ENCODE assay signal across 9 cellular contexts in the genomic region with DNA sequence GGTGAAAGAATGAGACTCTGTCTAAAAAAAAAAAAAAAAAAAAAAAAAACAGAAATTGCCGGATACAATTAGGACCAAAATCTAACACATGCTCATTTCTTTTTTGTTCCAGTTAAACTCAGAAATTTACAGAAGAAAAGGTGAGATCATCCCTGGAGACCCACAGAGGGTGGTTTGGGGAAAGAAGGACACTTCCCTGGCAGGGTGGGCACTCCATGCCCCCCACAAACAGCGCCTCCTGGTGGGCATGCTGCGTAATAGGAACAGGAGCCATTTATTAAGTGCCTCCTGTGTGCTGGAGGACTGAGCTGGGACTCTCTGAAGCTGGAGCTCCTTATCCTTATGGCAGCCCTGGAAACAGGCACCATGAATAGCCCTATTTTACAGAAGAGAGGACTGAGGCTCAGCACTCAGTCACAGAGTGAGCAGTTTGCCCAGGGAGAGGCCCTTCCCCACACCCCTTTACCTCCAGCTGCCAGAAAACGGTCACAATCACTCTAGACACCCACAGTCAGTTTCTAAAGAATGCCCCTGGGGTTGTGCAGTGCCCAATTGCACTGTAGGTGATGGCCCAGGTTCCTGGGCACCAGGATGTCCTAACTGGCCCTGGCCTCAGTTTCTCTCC. TPM values are rescaled to one million over a fixed set of nuclear protein-coding genes. Genes with fewer than 3 reads are reported as not detected.
A peak's percentile ranks its signal among the peaks of the same experiment; 100 is the strongest.
DNase-seq lines count a peak whose midpoint lies in the region; ATAC-seq, FAIRE-seq and TF ChIP-seq lines count a peak whose summit lies in the region.
"Had no signal": no experiment of that assay in that cellular context is flagged by ENCODE, and none has a peak within 500 bp of the region (broad histone marks: within the 10 kb centered on the region; RNA-seq: fewer than 3 reads in every experiment).

No MANE protein-coding gene starts in this region.

- H3K14ac ChIP-seq in H1 (ENCODE audit: insufficient read length), result no peak overlapping the region

- FAIRE-seq in H1 (lab: Jason Lieb, UNC), result peak; percentile 39

- intact Hi-C loops in activated CD4-positive, alpha-beta T cell treated with anti-CD3 and anti-CD28 coated beads, Interleukin-2, amount 10 ng/mL, durations not matched to agents 24 days and 14 days (cut with micrococcal nuclease), result no loop called here
- intact Hi-C loops in stomach (cut with DNase I; ENCODE audit: low total_unique reads), result no loop called here

- peaks cover 3% of the 10 kb centered on the region for H3K36me3 Mint-ChIP-seq in activated CD4-positive, alpha-beta T cell treated with anti-CD3 and anti-CD28 coated beads, Interleukin-2, amount 10 ng/mL, durations not matched to agents 24 days and 14 days (ENCODE audit: low read depth)

- CTCF ChIA-PET in H1 (lab: Charles Lee; ENCODE audit: partially characterized antibody), result interaction anchor here (0.5 to 21.2 kb wide), 28 partner anchors 7 to 510 kb away, joined by 3 to 249 read pairs (median 4); a partner anchor contains a TSS

- H3K23ac ChIP-seq in H1 (ENCODE audit: insufficient read length), result no peak overlapping the region

- H2AK5ac ChIP-seq in H1 (ENCODE audit: low read depth, low read length), result no peak overlapping the region

- 38% methylated on average over 4 of the region's 4 CpGs; no CpG with 5 or more reads in 1 of the 2 experiments for WGBS in H1 (ENCODE audit: extremely low coverage in 1 of 2, insufficient coverage in 1 of 2, insufficient read length in 1 of 2, insufficient replicate concordance in 2 of 2, low coverage in 1 of 2, low lambda C conversion rate in 2 of 2, missing lambda C conversion rate in 1 of 2), 2 experiments
- 42 to 55% (median 45%) methylated on average over 4 of the region's 4 CpGs for WGBS in stomach, 5 donors

- no peak overlapping the region for H3K56ac ChIP-seq in H1 (replicated peaks; ENCODE audit: insufficient read length, low read depth, low read length)

- no peak overlapping the region for H4K5ac ChIP-seq in H1 (ENCODE audit: insufficient read length, low read depth, low read length)

- no peak for TF ChIP-seq POLR2A in Peyer's patch (IDR thresholded peaks at IDR 0.05)
- no peak for TF ChIP-seq POLR2A in H1 (IDR thresholded peaks at IDR 0.05; ENCODE audit: control extremely low read depth in 1 of 2, low read depth in 2 of 2, low read length in 2 of 2)
- no peak for TF ChIP-seq POLR2A in stomach (IDR thresholded peaks at IDR 0.05)

- H3K27ac Mint-ChIP-seq in activated CD4-positive, alpha-beta T cell treated with anti-CD3 and anti-CD28 coated beads, Interleukin-2, amount 10 ng/mL, durations not matched to agents 24 days and 14 days, result no peak overlapping the region

- H3K4me1 ChIP-seq in Peyer's patch, result no peaks in the 10 kb centered on the region
- no peaks in the 10 kb centered on the region for H3K4me1 ChIP-seq in H1 (replicated peaks in 1 of 4; ENCODE audit: control insufficient read depth in 3 of 4, insufficient read depth in 4 of 4, low read length in 3 of 4)
- peaks cover 0 to 7% (median 4%) of the 10 kb centered on the region in 4 donors for H3K4me1 ChIP-seq in stomach

- H2BK15ac ChIP-seq in H1 (ENCODE audit: low read length), result no peak overlapping the region

- H3K4me3 Mint-ChIP-seq in activated CD4-positive, alpha-beta T cell treated with anti-CD3 and anti-CD28 coated beads, Interleukin-2, amount 10 ng/mL, durations not matched to agents 24 days and 14 days, result no peak overlapping the region

- POLR2A ChIA-PET in H1 (lab: Charles Lee; ENCODE audit: partially characterized antibody), result interaction anchor here (1.2 to 1.9 kb wide), 5 partner anchors 13 to 288 kb away, joined by 3 to 13 read pairs (median 4); a partner anchor contains a TSS

- no peak overlapping the region for H3K9ac ChIP-seq in H1 (replicated peaks in 1 of 4; ENCODE audit: extremely low read depth in 1 of 4, low read depth in 3 of 4, low read length in 3 of 4)

- H3K27ac ChIP-seq in Peyer's patch (no peak overlapping the region), H1 (ENCODE audit: low read depth, low read length) (no peak overlapping the region), stomach (no peak overlapping the region)

- no peak overlapping the region for H2BK20ac ChIP-seq in H1 (ENCODE audit: low read length)

- H3K79me1 ChIP-seq in H1 (ENCODE audit: low read depth, low read length), result no peaks in the 10 kb centered on the region

- no peaks in the 10 kb centered on the region for H3K23me2 ChIP-seq in H1 (ENCODE audit: low read depth, low read length)

- no peak overlapping the region for H4K91ac ChIP-seq in H1 (replicated peaks; ENCODE audit: insufficient read length, low read length)

- no peak overlapping the region for H2BK120ac ChIP-seq in H1 (replicated peaks; ENCODE audit: low read depth, low read length)

- TF ChIP-seq RAD21 in H1 (IDR thresholded peaks at IDR 0.05 in 1 of 2, conservative IDR thresholded peaks at IDR 0.05 in 1 of 2; ENCODE audit: low read depth in 2 of 2, low read length in 2 of 2), result peak; percentile 57 to 62

- H4K8ac ChIP-seq in H1 (ENCODE audit: extremely low read depth, insufficient read depth, low read length), result no peak overlapping the region

- H3K27me3 Mint-ChIP-seq in activated CD4-positive, alpha-beta T cell treated with anti-CD3 and anti-CD28 coated beads, Interleukin-2, amount 10 ng/mL, durations not matched to agents 24 days and 14 days, result no peaks in the 10 kb centered on the region

- H2AFZ ChIP-seq in H1 (ENCODE audit: low read length), result 0 out of 2 replicates have a peak overlapping the region, but pooled peaks have one; percentile 23

- H3K36me3 ChIP-seq in Peyer's patch (no peaks in the 10 kb centered on the region), H1 (ENCODE audit: control insufficient read depth in 2 of 4, insufficient read depth in 4 of 4, low read length in 3 of 4) (no peaks in the 10 kb centered on the region), stomach (no peaks in the 10 kb centered on the region)

- no peaks in the 10 kb centered on the region for H4K20me1 ChIP-seq in H1 (replicated peaks in 1 of 2; ENCODE audit: control insufficient read depth in 1 of 2, insufficient read depth in 2 of 2, low read length in 2 of 2)

- H3K18ac ChIP-seq in H1 (ENCODE audit: extremely low read depth, low read length), result no peak overlapping the region

- TF ChIP-seq CTCF in Peyer's patch (IDR thresholded peaks at IDR 0.05), result peak; percentile 25 to 49 (median 44)
- TF ChIP-seq CTCF in H1 (IDR thresholded peaks at IDR 0.05; ENCODE audit: control extremely low read depth in 1 of 3, insufficient read depth in 1 of 3, low read depth in 1 of 3, low read length in 3 of 3), result peak; percentile 83 to 98 (median 93)
- peak in 3 of 7 experiments; percentile 12 to 42 (median 30) for TF ChIP-seq CTCF in stomach (IDR thresholded peaks at IDR 0.05)

- H3K9me3 ChIP-seq in Peyer's patch, result no peaks in the 10 kb centered on the region
- no peaks in the 10 kb centered on the region for H3K9me3 ChIP-seq in H1 (ENCODE audit: insufficient read depth in 2 of 2, low read depth in 1 of 2, low read length in 1 of 2)
- no peaks in the 10 kb centered on the region for H3K9me3 ChIP-seq in stomach

- H3K9me3 Mint-ChIP-seq in activated CD4-positive, alpha-beta T cell treated with anti-CD3 and anti-CD28 coated beads, Interleukin-2, amount 10 ng/mL, durations not matched to agents 24 days and 14 days, result no peaks in the 10 kb centered on the region

- H3K4me1 Mint-ChIP-seq in activated CD4-positive, alpha-beta T cell treated with anti-CD3 and anti-CD28 coated beads, Interleukin-2, amount 10 ng/mL, durations not matched to agents 24 days and 14 days, result peaks cover 7% of the 10 kb centered on the region

- H3K4me2 ChIP-seq in H1 (ENCODE audit: insufficient read depth in 1 of 2, low read depth in 2 of 2, low read length in 2 of 2), result no peak overlapping the region

- ATAC-seq in GM18873 (IDR thresholded peaks at IDR 0.05; ENCODE audit: low FRiP score, unreplicated experiment), result no peak
- no peak for ATAC-seq in HG03039 (IDR thresholded peaks at IDR 0.05; ENCODE audit: unreplicated experiment)

- TF ChIP-seq EP300 in H1 (IDR thresholded peaks at IDR 0.05; ENCODE audit: borderline replicate concordance in 1 of 2, low read depth in 2 of 2, low read length in 2 of 2), result no peak
- TF ChIP-seq EP300 in stomach (IDR thresholded peaks at IDR 0.05), result no peak

- peak; percentile 74 for DNase-seq in activated CD4-positive, alpha-beta T cell treated with anti-CD3 and anti-CD28 coated beads, Interleukin-2, amount 10 ng/mL, durations not matched to agents 24 days and 14 days
- no peak for DNase-seq in activated CD4-positive, alpha-beta T cell treated with anti-CD3 and anti-CD28 coated beads, Interleukin-2, amount 50 U/mL, for 1 hour
- DNase-seq in Peyer's patch (no peak), H1 (ENCODE audit: low read depth in 1 of 2, low spot score in 2 of 2) (peak in 1 of 2 experiments; percentile 78), stomach (no peak)
- peak; percentile 20 to 34 for DNase-seq in stimulated activated CD8-positive, alpha-beta memory T cell treated with anti-CD3 and anti-CD28 coated beads, Interleukin-2, amount 100 ng/mL, for 48 hours (ENCODE audit: low read depth in 2 of 2)
- DNase-seq: T1000 had no signal

- no peak overlapping the region for H3K4me3 ChIP-seq in Peyer's patch
- no peak overlapping the region for H3K4me3 ChIP-seq in H1 (ENCODE audit: extremely low read depth in 1 of 4, insufficient read depth in 2 of 4, low read depth in 3 of 4, low read length in 4 of 4)
- H3K4me3 ChIP-seq in stomach, result no peak overlapping the region

- H3K79me2 ChIP-seq in H1 (ENCODE audit: control insufficient read depth in 1 of 2, insufficient read depth in 2 of 2, low read length in 2 of 2), result no peaks in the 10 kb centered on the region

- no peak overlapping the region for H2BK5ac ChIP-seq in H1 (ENCODE audit: low read depth, low read length)

- no peak overlapping the region for H3K4ac ChIP-seq in H1 (replicated peaks; ENCODE audit: insufficient read length, low read depth, low read length)

- H2BK12ac ChIP-seq in H1 (ENCODE audit: low read depth, low read length), result no peak overlapping the region

- no peaks in the 10 kb centered on the region for H3K27me3 ChIP-seq in Peyer's patch
- H3K27me3 ChIP-seq in H1 (replicated peaks in 1 of 4; ENCODE audit: control insufficient read depth in 3 of 4, extremely low read depth in 1 of 4, insufficient read depth in 3 of 4, low read length in 3 of 4), result no peaks in the 10 kb centered on the region; a peak in 1 of 7 replicates
- H3K27me3 ChIP-seq in stomach, result no peaks in the 10 kb centered on the region

RNA-seq across cellular contexts. Expression of a gene that starts 10.1 kb away (rescaled TPM):
- total RNA-seq in activated CD4-positive, alpha-beta T cell treated with anti-CD3 and anti-CD28 coated beads, Interleukin-2, amount 10 ng/mL, durations not matched to agents 24 days and 14 days, result 2.7 and 3.6 TPM in 2 replicates
- total RNA-seq in Peyer's patch (10 to 100 TPM in 1 of 4 donors, not detected in 3; 20.6 TPM), stomach (1 to 10 TPM in 2 of 5 donors, not detected in 3; 1.8 to 2.2 TPM)
- 0.27 TPM in 1 of 2 replicates, not detected in the other for total RNA-seq in H1 (2021; fragmentation: NEBNext Ultra II Directional; extraction: Animal tissue kit (Norgen Biotek cat#: 25700))
- polyA plus RNA-seq in H1 (2011; rRNA removed) (0.53 and 0.77 TPM in 2 replicates), stomach (1 to 10 TPM in 1 of 3 donors, under 1 TPM in 2; 0.92 to 1.2 (median 1.00) TPM)
- polyA plus RNA-seq in H1 (2011; cell fraction: cytosol; rRNA removed), result 0.50 TPM
- 0.68 TPM for polyA plus RNA-seq in H1 (2011; cell fraction: nucleus; rRNA removed)
- 0.32 to 0.66 TPM (median 0.39 TPM) in 3 of 4 replicates, not detected in the other for polyA plus RNA-seq in H1 (2012, experiment 1 of 2)
- polyA plus RNA-seq in H1 (2012, experiment 2 of 2), result 0.39 TPM
- 0.20 TPM for polyA plus RNA-seq in H1 (2013, experiment 1 of 2)
- 0.31 TPM for polyA plus RNA-seq in H1 (2013, experiment 2 of 2)
- polyA minus RNA-seq in H1 (2011; rRNA and poly(A)+ RNA removed), result 0.20 and 0.28 TPM in 2 replicates
- polyA minus RNA-seq in H1 (2011; cell fraction: cytosol; rRNA and poly(A)+ RNA removed), result not detected
- polyA minus RNA-seq in H1 (2011; cell fraction: nucleus; rRNA and poly(A)+ RNA removed), result 1.1 TPM

RNA-seq across cellular contexts. Expression of a gene that starts 13.0 kb away (rescaled TPM):
- total RNA-seq in activated CD4-positive, alpha-beta T cell treated with anti-CD3 and anti-CD28 coated beads, Interleukin-2, amount 10 ng/mL, durations not matched to agents 24 days and 14 days, result 92.4 and 93.7 TPM in 2 replicates
- total RNA-seq in Peyer's patch (10 to 100 TPM; 23.8 to 40.6 (median 29.7) TPM), stomach (10 to 100 TPM in 4 of 5 donors, 1 to 10 TPM in 1; 5.2 to 21.0 (median 15.6) TPM)
- 134 and 136 TPM in 2 replicates for total RNA-seq in H1 (2021; fragmentation: NEBNext Ultra II Directional; extraction: Animal tissue kit (Norgen Biotek cat#: 25700))
- polyA plus RNA-seq in H1 (2011; rRNA removed) (164 and 270 TPM in 2 replicates), stomach (10 to 100 TPM; 15.1 to 19.2 (median 18.2) TPM)
- 106 TPM for polyA plus RNA-seq in H1 (2011; cell fraction: cytosol; rRNA removed)
- polyA plus RNA-seq in H1 (2011; cell fraction: nucleus; rRNA removed), result 178 TPM
- 75.6 to 138 TPM (median 129 TPM) in 4 replicates for polyA plus RNA-seq in H1 (2012, experiment 1 of 2)
- 122 TPM for polyA plus RNA-seq in H1 (2012, experiment 2 of 2)
- 125 TPM for polyA plus RNA-seq in H1 (2013, experiment 1 of 2)
- 126 TPM for polyA plus RNA-seq in H1 (2013, experiment 2 of 2)
- 71.3 and 96.2 TPM in 2 replicates for polyA minus RNA-seq in H1 (2011; rRNA and poly(A)+ RNA removed)
- 60.0 TPM for polyA minus RNA-seq in H1 (2011; cell fraction: cytosol; rRNA and poly(A)+ RNA removed)
- 48.8 TPM for polyA minus RNA-seq in H1 (2011; cell fraction: nucleus; rRNA and poly(A)+ RNA removed)

RNA-seq across cellular contexts. Expression of a gene that starts 22.3 kb away (rescaled TPM):
- total RNA-seq in activated CD4-positive, alpha-beta T cell treated with anti-CD3 and anti-CD28 coated beads, Interleukin-2, amount 10 ng/mL, durations not matched to agents 24 days and 14 days, result 17.6 and 22.4 TPM in 2 replicates
- 10 to 100 TPM; 11.6 to 18.4 (median 16.0) TPM for total RNA-seq in Peyer's patch
- total RNA-seq in H1 (2021; fragmentation: NEBNext Ultra II Directional; extraction: Animal tissue kit (Norgen Biotek cat#: 25700)), result 26.2 and 26.9 TPM in 2 replicates
- 31.9 and 41.7 TPM in 2 replicates for polyA plus RNA-seq in H1 (2011; rRNA removed)
- polyA plus RNA-seq in H1 (2011; cell fraction: cytosol; rRNA removed), result 44.8 TPM
- 29.2 TPM for polyA plus RNA-seq in H1 (2011; cell fraction: nucleus; rRNA removed)
- 19.0 to 35.1 TPM (median 31.2 TPM) in 4 replicates for polyA plus RNA-seq in H1 (2012, experiment 1 of 2)
- 31.9 TPM for polyA plus RNA-seq in H1 (2012, experiment 2 of 2)
- polyA plus RNA-seq in H1 (2013, experiment 1 of 2), result 25.1 TPM
- polyA plus RNA-seq in H1 (2013, experiment 2 of 2), result 31.6 TPM
- polyA minus RNA-seq in H1 (2011; rRNA and poly(A)+ RNA removed), result 13.8 and 22.8 TPM in 2 replicates
- polyA minus RNA-seq in H1 (2011; cell fraction: cytosol; rRNA and poly(A)+ RNA removed), result 16.4 TPM
- 8.5 TPM for polyA minus RNA-seq in H1 (2011; cell fraction: nucleus; rRNA and poly(A)+ RNA removed)
- 10 to 100 TPM in 4 of 5 donors, under 1 TPM in 1; 0.58 to 45.2 (median 20.4) TPM for total RNA-seq in stomach
- 10 to 100 TPM; 17.9 to 24.5 (median 21.9) TPM for polyA plus RNA-seq in stomach

Comparison
In these comparisons a context has a peak if more than half of its experiments do, and no peak if none do; other contexts are left out.
1. DNase-seq: peak in activated CD4-positive, alpha-beta T cell treated with anti-CD3 and anti-CD28 coated beads, Interleukin-2, amount 10 ng/mL, durations not matched to agents 24 days and 14 days (single experiment) and stimulated activated CD8-positive, alpha-beta memory T cell treated with anti-CD3 and anti-CD28 coated beads, Interleukin-2, amount 100 ng/mL, for 48 hours (2 of 2); none in activated CD4-positive, alpha-beta T cell treated with anti-CD3 and anti-CD28 coated beads, Interleukin-2, amount 50 U/mL, for 1 hour (single experiment), Peyer's patch (0 of 3) and stomach (single experiment).